Comparison of ENCODE assay signal across 1 cellular context in genomic region chr11:96388891-96389603, GRCh38.
TF ChIP-seq lines count a peak whose summit lies in the region.

No MANE protein-coding gene starts in this region.

TF ChIP-seq in HCT116, 20 proteins besides CTCF, POLR2A, EP300 and RAD21 (continued from another document):
- TF ChIP-seq FOSL1 (IDR thresholded peaks at IDR 0.05; ENCODE audit: low read depth) (no peak), SP1 (IDR thresholded peaks at IDR 0.05; ENCODE audit: low read depth) (no peak), ZFX (IDR thresholded peaks at IDR 0.05) (no peak), REST (IDR thresholded peaks at IDR 0.05; ENCODE audit: low read depth) (no peak)
